Comparison of ENCODE assay signal across 29 cellular contexts in genomic region chr6:146191166-146191565, GRCh38.
"Had no signal": no experiment of that assay in that cellular context is flagged by ENCODE, and none has a peak within 500 bp of the region (broad histone marks: within the 10 kb centered on the region; RNA-seq: fewer than 3 reads in every experiment).

No MANE protein-coding gene starts in this region.

- H3K27ac ChIP-seq: adrenal gland, ascending aorta, body of pancreas, brain microvascular endothelial cell, breast epithelium, cardiac muscle cell had no signal

- H3K27me3 ChIP-seq: adrenal gland, ascending aorta, body of pancreas, brain microvascular endothelial cell, breast epithelium, cardiac muscle cell had no signal

- H3K4me1 ChIP-seq: adrenal gland, ascending aorta, body of pancreas, breast epithelium had no signal

- H3K36me3 ChIP-seq: adrenal gland, ascending aorta, brain microvascular endothelial cell, breast epithelium, cardiac muscle cell had no signal

- H3K4me3 ChIP-seq: adrenal gland, ascending aorta, body of pancreas, breast epithelium, cardiac muscle cell had no signal

- DNase-seq: activated effector memory CD4-positive, alpha-beta T cell treated with anti-CD3 and anti-CD28 coated beads, Interleukin-2, amount 50 U/mL, for 16 hours; activated effector memory CD4-positive, alpha-beta T cell treated with Interleukin-2 at 50 U/mL for 16 hours; activated gamma-delta T cell; activated gamma-delta T cell treated with Interleukin-2 at 50 U/mL for 16 hours; activated naive CD4-positive, alpha-beta T cell; activated naive CD4-positive, alpha-beta T cell treated with anti-CD3 and anti-CD28 coated beads for 36 hours; activated naive CD4-positive, alpha-beta T cell treated with anti-CD3 and anti-CD28 coated beads, Interleukin-2, amount 10 ng/mL, durations not matched to agents 7 days and 5 days; activated naive CD4-positive, alpha-beta T cell treated with anti-CD3 and anti-CD28 coated beads, Interleukin-2, amount 50 U/mL, for 16 hours; activated naive CD4-positive, alpha-beta T cell treated with Interleukin-2 at 50 U/mL for 16 hours; activated naive CD8-positive, alpha-beta T cell treated with anti-CD3 and anti-CD28 coated beads for 36 hours; activated naive CD8-positive, alpha-beta T cell treated with anti-CD3 and anti-CD28 coated beads, Interleukin-2, amount 10 ng/mL, durations not matched to agents 7 days and 5 days; activated naive CD8-positive, alpha-beta T cell treated with anti-CD3 and anti-CD28 coated beads, Interleukin-2, amount 50 U/mL, for 24 hours; activated T-cell treated with anti-CD3 and anti-CD28 coated beads, Interleukin-2, amount 50 U/mL, for 1 hour; activated T-cell treated with anti-CD3 and anti-CD28 coated beads, Interleukin-2, amount 50 U/mL, for 24 hours; activated T-cell treated with anti-CD3 and anti-CD28 coated beads, Interleukin-2, amount 50 U/mL, for 4 hours; activated T-cell treated with anti-CD3 and anti-CD28 coated beads, Interleukin-2, amount 50 U/mL, for 48 hours; activated T-cell treated with anti-CD3 and anti-CD28 coated beads, Interleukin-2, amount 50 U/mL, for 72 hours; adrenal gland; amniotic stem cell; amygdala; anterior cingulate cortex; aorta; body of pancreas; brain microvascular endothelial cell; central memory CD4-positive, alpha-beta T cell; cerebellar nuclear complex had no signal

- H3K9me3 ChIP-seq: adrenal gland, ascending aorta, body of pancreas, breast epithelium had no signal
